Comparison of ENCODE assay signal across 11 cellular contexts in genomic region chr4:169249214-169249973, GRCh38. TPM values are rescaled to one million over a fixed set of nuclear protein-coding genes. Genes with fewer than 3 reads are reported as not detected.
DNase-seq lines count a peak whose midpoint lies in the region; ATAC-seq and TF ChIP-seq lines count a peak whose summit lies in the region.
"Had no signal": no experiment of that assay in that cellular context is flagged by ENCODE, and none has a peak within 500 bp of the region (broad histone marks: within the 10 kb centered on the region; RNA-seq: fewer than 3 reads in every experiment).

No MANE protein-coding gene starts in this region.

- H3K27ac Mint-ChIP-seq in GM23338 (no peak overlapping the region), endodermal cell (no peak overlapping the region)

- H3K36me3 Mint-ChIP-seq in GM23338 (ENCODE audit: low read depth) (peaks cover 12% of the 10 kb centered on the region; the same call in 2 of the 3 replicates), endodermal cell (ENCODE audit: low read depth) (peaks cover 14% of the 10 kb centered on the region)

- ATAC-seq in GM18498 (IDR thresholded peaks at IDR 0.05; ENCODE audit: unreplicated experiment) (peak; percentile 51), HG03064 (IDR thresholded peaks at IDR 0.05; ENCODE audit: low read depth, unreplicated experiment) (peak; percentile 57), GM23338 (no peak), heart right ventricle (no peak)

- H3K4me3 ChIP-seq in adipocyte (ENCODE audit: low read length) = no peak overlapping the region
- H3K4me3 ChIP-seq in liver (ENCODE audit: low read depth in 1 of 3, low read length in 3 of 3) = no peak overlapping the region
- no peak overlapping the region for H3K4me3 ChIP-seq in GM23338
- no peak overlapping the region for H3K4me3 ChIP-seq in endodermal cell (ENCODE audit: low read length)
- no peak overlapping the region for H3K4me3 ChIP-seq in heart right ventricle
- H3K4me3 ChIP-seq: BLaER1 treated with 17β-estradiol and CSF1 and Interleukin-3, amounts not matched to agents 10 nM and 100 nM had no signal

- peaks cover 69% of the 10 kb centered on the region for H3K4me1 Mint-ChIP-seq in GM23338
- H3K4me1 Mint-ChIP-seq in endodermal cell = peaks cover 54% of the 10 kb centered on the region

- no peaks in the 10 kb centered on the region for H3K9me2 ChIP-seq in GM23338 (ENCODE audit: insufficient read depth)

- CTCF ChIA-PET in GM10248 (lab: Yijun Ruan, JAX) = interaction anchor here (1.6 kb wide), 1 partner anchor 20 kb away, joined by 5 read pairs; no protein-coding TSS in a partner anchor

- no peak for TF ChIP-seq RAD21 in liver (IDR thresholded peaks at IDR 0.05)

- no peaks in the 10 kb centered on the region for H3F3A ChIP-seq in GM23338 (replicated peaks; ENCODE audit: low read depth)

- H3K9me3 ChIP-seq in adipocyte (ENCODE audit: control insufficient read depth, low read length) = no peaks in the 10 kb centered on the region
- H3K9me3 ChIP-seq in liver (ENCODE audit: control insufficient read depth in 4 of 4, low read length in 3 of 4) = no peaks in the 10 kb centered on the region
- peaks cover 6% of the 10 kb centered on the region for H3K9me3 ChIP-seq in endodermal cell (ENCODE audit: control insufficient read depth, low read length)
- no peaks in the 10 kb centered on the region for H3K9me3 ChIP-seq in heart right ventricle

- WGBS in liver = 50% methylated on average over 6 of the region's 6 CpGs
- 92 to 96% methylated on average over 4 to 6 of the region's 6 CpGs for WGBS in endodermal cell (ENCODE audit: insufficient coverage in 1 of 2, insufficient read length in 1 of 2), 2 experiments
- 68 to 70% methylated on average over 6 of the region's 6 CpGs for WGBS in heart right ventricle, 2 donors

- DNase-seq in adipocyte (ENCODE audit: low read depth) (peak; percentile 46), GM10248 (ENCODE audit: extremely low spot score) (no peak), GM23338 (ENCODE audit: low spot score) (no peak), endodermal cell (no peak), heart right ventricle (no peak)
- DNase-seq: NCI-H748 treated with DMSO at 0.1 percent for 48 hours, T1000 had no signal

- no peak overlapping the region for H3K4me2 ChIP-seq in GM23338
- H3K4me2 ChIP-seq: BLaER1 treated with 17β-estradiol and CSF1 and Interleukin-3, amounts not matched to agents 10 nM and 100 nM had no signal

- no peaks in the 10 kb centered on the region for H4K20me1 ChIP-seq in GM23338 (replicated peaks; ENCODE audit: insufficient read depth)

- H3K9ac ChIP-seq in adipocyte (ENCODE audit: low read length) (no peak overlapping the region), liver (ENCODE audit: low read depth in 1 of 2, low read length in 2 of 2) (no peak overlapping the region), endodermal cell (ENCODE audit: extremely low read depth, low read length, poor library complexity, severe bottlenecking) (no peak overlapping the region)
- H3K9ac ChIP-seq: BLaER1 treated with 17β-estradiol and CSF1 and Interleukin-3, amounts not matched to agents 10 nM and 100 nM had no signal

- H3K27ac ChIP-seq in liver (ENCODE audit: low read depth in 1 of 2, low read length in 2 of 2) (no peak overlapping the region), GM23338 (ENCODE audit: low read depth) (no peak overlapping the region), endodermal cell (ENCODE audit: low read depth, low read length) (no peak overlapping the region), heart right ventricle (no peak overlapping the region)
- H3K27ac ChIP-seq: BLaER1 treated with 17β-estradiol and CSF1 and Interleukin-3, amounts not matched to agents 10 nM and 100 nM had no signal

- H3K36me3 ChIP-seq in adipocyte (ENCODE audit: control insufficient read depth, insufficient read depth, low read length, severe bottlenecking) (no peaks in the 10 kb centered on the region), liver (ENCODE audit: control insufficient read depth in 4 of 4, insufficient read depth in 3 of 4, low read depth in 1 of 4, low read length in 3 of 4) (no peaks in the 10 kb centered on the region), GM23338 (ENCODE audit: insufficient read depth) (no peaks in the 10 kb centered on the region), endodermal cell (ENCODE audit: control insufficient read depth, insufficient read depth, low read length) (peaks cover 22% of the 10 kb centered on the region), heart right ventricle (no peaks in the 10 kb centered on the region)

- intact Hi-C loops in heart right ventricle (cut with DNase I) = no loop called here

- no peaks in the 10 kb centered on the region for H3K27me3 ChIP-seq in adipocyte (replicated peaks; ENCODE audit: control insufficient read depth, insufficient read depth, low read length)
- no peaks in the 10 kb centered on the region for H3K27me3 ChIP-seq in liver (ENCODE audit: control insufficient read depth in 4 of 4, insufficient read depth in 4 of 4, low read length in 3 of 4)
- H3K27me3 ChIP-seq in GM23338 (ENCODE audit: insufficient read depth) = no peaks in the 10 kb centered on the region
- no peaks in the 10 kb centered on the region for H3K27me3 ChIP-seq in endodermal cell (ENCODE audit: control insufficient read depth, insufficient read depth, low read length, poor library complexity, severe bottlenecking)
- no peaks in the 10 kb centered on the region for H3K27me3 ChIP-seq in heart right ventricle
- H3K27me3 ChIP-seq: BLaER1 treated with 17β-estradiol and CSF1 and Interleukin-3, amounts not matched to agents 10 nM and 100 nM had no signal

- POLR2A ChIA-PET in GM10248 (lab: Yijun Ruan, JAX) = no interaction called here

- H3K4me3 Mint-ChIP-seq in GM23338 = no peak overlapping the region
- no peak overlapping the region for H3K4me3 Mint-ChIP-seq in endodermal cell

- H3K79me2 ChIP-seq in GM23338 (replicated peaks; ENCODE audit: insufficient read depth) = peaks cover 92% of the 10 kb centered on the region

- H3K27me3 Mint-ChIP-seq in GM23338 (ENCODE audit: insufficient read depth, low read depth, poor library complexity) = peaks cover 4% of the 10 kb centered on the region
- H3K27me3 Mint-ChIP-seq in endodermal cell (ENCODE audit: insufficient read depth) = no peaks in the 10 kb centered on the region

- H3K4me1 ChIP-seq in adipocyte (ENCODE audit: control insufficient read depth, insufficient read depth, low read length) = peaks cover 41% of the 10 kb centered on the region
- peaks cover 9 to 51% (median 35%) of the 10 kb centered on the region in 4 donors for H3K4me1 ChIP-seq in liver (ENCODE audit: control insufficient read depth in 4 of 4, insufficient read depth in 4 of 4, low read length in 3 of 4)
- peaks cover 55% of the 10 kb centered on the region for H3K4me1 ChIP-seq in GM23338 (ENCODE audit: insufficient read depth)
- peaks cover 14% of the 10 kb centered on the region for H3K4me1 ChIP-seq in endodermal cell (ENCODE audit: control insufficient read depth, insufficient read depth, low read length)
- H3K4me1 ChIP-seq in heart right ventricle = peaks cover 2 to 54% (median 47%) of the 10 kb centered on the region in 9 donors

- H2AFZ ChIP-seq in GM23338 = no peak overlapping the region

- H3K9me3 Mint-ChIP-seq in GM23338 = no peaks in the 10 kb centered on the region
- peaks cover 6% of the 10 kb centered on the region for H3K9me3 Mint-ChIP-seq in endodermal cell

- TF ChIP-seq CTCF in liver (IDR thresholded peaks at IDR 0.05; ENCODE audit: low read depth, low read length, missing input control) (no peak), GM10248 (IDR thresholded peaks at IDR 0.05; ENCODE audit: control extremely low read depth, extremely low read depth, low read depth, missing control alignments) (no peak), GM23338 (conservative IDR thresholded peaks at IDR 0.05; ENCODE audit: low read depth in 2 of 2) (no peak), endodermal cell (conservative IDR thresholded peaks at IDR 0.05) (no peak), heart right ventricle (IDR thresholded peaks at IDR 0.05) (no peak)

TF ChIP-seq in liver, 16 proteins besides CTCF, POLR2A, EP300 and RAD21:
- TF ChIP-seq TAF1 (conservative IDR thresholded peaks at IDR 0.05) (no peak), HNF4A (conservative IDR thresholded peaks at IDR 0.05) (peak; percentile 5 to 34), HNF4G (IDR thresholded peaks at IDR 0.05) (no peak), JUND (IDR thresholded peaks at IDR 0.05) (peak in 1 of 2 donors; percentile 23), NR2F2 (IDR thresholded peaks at IDR 0.05) (no peak), FOXA2 (IDR thresholded peaks at IDR 0.05) (peak; percentile 48), EGR1 (IDR thresholded peaks at IDR 0.05; ENCODE audit: low read depth in 2 of 2) (no peak)
- TF ChIP-seq, protein P1, sequence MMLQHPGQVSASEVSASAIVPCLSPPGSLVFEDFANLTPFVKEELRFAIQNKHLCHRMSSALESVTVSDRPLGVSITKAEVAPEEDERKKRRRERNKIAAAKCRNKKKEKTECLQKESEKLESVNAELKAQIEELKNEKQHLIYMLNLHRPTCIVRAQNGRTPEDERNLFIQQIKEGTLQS (IDR thresholded peaks at IDR 0.05) = no peak

TF ChIP-seq in GM23338, 12 proteins besides CTCF, POLR2A, EP300 and RAD21 (continues in another document):
- no peak for TF ChIP-seq STAT1 (IDR thresholded peaks at IDR 0.05; ENCODE audit: unreplicated experiment)
- TF ChIP-seq ETS1 (IDR thresholded peaks at IDR 0.05) = no peak
- TF ChIP-seq EZH2 (IDR thresholded peaks at IDR 0.05; ENCODE audit: low read depth, unreplicated experiment) = no peak

RNA-seq across cellular contexts. Expression of gene SH3RF1, which starts 21.4 kb away (rescaled TPM):
- total RNA-seq in liver = 1 to 10 TPM; 1.8 to 7.9 TPM
- polyA plus RNA-seq in liver = 1 to 10 TPM; 2.7 to 4.4 TPM
- total RNA-seq in GM23338 (2014; rRNA removed; shearing (Covaris generic)) = 12.4 and 22.9 TPM in 2 replicates
- 6.2 and 7.8 TPM in 2 replicates for polyA plus RNA-seq in GM23338 (2016; fragmentation: Nextera tagmentation; extraction: Ambion mirVana)
- 10 to 100 TPM; 37.6 to 68.8 TPM for total RNA-seq in endodermal cell
- 17.6 TPM for polyA plus RNA-seq in endodermal cell (2013, experiment 1 of 2)
- polyA plus RNA-seq in endodermal cell (2013, experiment 2 of 2) = 16.1 TPM
- total RNA-seq in heart right ventricle = 10 to 100 TPM in 5 of 10 donors, 1 to 10 TPM in 5; 7.0 to 11.7 (median 9.9) TPM
- 1 to 10 TPM; 2.6 to 3.4 TPM for polyA plus RNA-seq in heart right ventricle

Comparison
In these comparisons a context has a peak if more than half of its experiments do, and no peak if none do; other contexts are left out.
1. ATAC-seq: peak in GM18498 (single experiment) and HG03064 (single experiment); none in GM23338 (single experiment) and heart right ventricle (0 of 8).